ENCODE assay signal across 10 cellular contexts in the genomic region with DNA sequence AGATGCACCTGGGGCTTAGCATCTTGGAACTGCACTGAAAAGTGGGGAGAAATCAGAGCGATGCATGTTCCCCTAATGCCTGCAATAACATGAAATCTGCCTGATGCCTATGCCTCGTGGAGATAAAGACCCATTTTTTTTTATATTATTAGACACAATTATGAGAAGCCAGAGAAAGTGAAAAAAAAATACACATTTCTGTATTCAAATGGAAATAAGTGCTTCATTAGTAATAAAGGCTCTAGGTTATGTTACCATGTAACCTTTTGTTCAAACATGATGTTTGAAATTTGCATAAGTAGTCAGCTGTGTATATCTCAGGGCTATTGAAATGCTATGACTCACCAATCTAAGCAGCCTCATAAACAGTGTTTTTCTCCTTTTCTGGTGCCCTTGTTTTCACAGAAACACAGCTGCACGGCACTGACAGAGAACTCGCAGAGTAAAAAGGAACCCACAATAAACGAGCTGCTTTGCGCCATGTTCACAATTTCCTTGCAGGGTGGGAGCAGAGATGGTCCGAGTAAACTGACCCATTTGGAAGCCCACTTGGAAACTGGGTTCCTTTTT.
DNase-seq lines count a peak whose midpoint lies in the region; ATAC-seq, FAIRE-seq and TF ChIP-seq lines count a peak whose summit lies in the region.
"Had no signal": no experiment of that assay in that cellular context is flagged by ENCODE, and none has a peak within 500 bp of the region (broad histone marks: within the 10 kb centered on the region; RNA-seq: fewer than 3 reads in every experiment).

No MANE protein-coding gene starts in this region.

- ATAC-seq in A549 = no peak
- peak; percentile 76 for ATAC-seq in GM19035 (IDR thresholded peaks at IDR 0.05; ENCODE audit: unreplicated experiment)
- peak; percentile 95 for ATAC-seq in foreskin keratinocyte

- TF ChIP-seq POLR2A in A549 (IDR thresholded peaks at IDR 0.05; ENCODE audit: low read length) = no peak

- no peak for TF ChIP-seq EP300 in A549 (IDR thresholded peaks at IDR 0.05)

- no peaks in the 10 kb centered on the region for H4K20me1 ChIP-seq in hepatocyte (ENCODE audit: insufficient read depth, poor library complexity, severe bottlenecking)

- no peak overlapping the region for H3K27ac ChIP-seq in A549
- H3K27ac ChIP-seq in foreskin keratinocyte = peak overlapping the region; percentile 49
- H3K27ac ChIP-seq in hepatocyte = no peak overlapping the region
- H3K27ac ChIP-seq: BLaER1 treated with 17β-estradiol and CSF1 and Interleukin-3, amounts not matched to agents 10 nM and 100 nM had no signal

- POLR2A ChIA-PET in A549 (lab: Yijun Ruan, JAX) = no interaction called here

- no peaks in the 10 kb centered on the region for H3K27me3 ChIP-seq in foreskin keratinocyte
- no peaks in the 10 kb centered on the region for H3K27me3 ChIP-seq in hepatocyte
- H3K27me3 ChIP-seq: BLaER1 treated with 17β-estradiol and CSF1 and Interleukin-3, amounts not matched to agents 10 nM and 100 nM had no signal

- no peak for FAIRE-seq in A549 (lab: Jason Lieb, UNC)
- FAIRE-seq: endometrium had no signal

- no peak overlapping the region for H2AFZ ChIP-seq in hepatocyte

- peaks cover 14% of the 10 kb centered on the region; the same call in 2 of the 3 replicates for H3K4me1 ChIP-seq in A549
- peaks cover 9% of the 10 kb centered on the region for H3K4me1 ChIP-seq in foreskin keratinocyte
- H3K4me1 ChIP-seq in hepatocyte (ENCODE audit: insufficient read depth) = no peaks in the 10 kb centered on the region

- H3K9me2 ChIP-seq in hepatocyte (replicated peaks; ENCODE audit: insufficient read depth) = no peaks in the 10 kb centered on the region

- WGBS in A549 (ENCODE audit: missing lambda C conversion rate) = 77% methylated on average over 7 of the region's 7 CpGs
- WGBS in hepatocyte (ENCODE audit: low lambda C conversion rate, missing lambda C conversion rate) = 62% methylated on average over 7 of the region's 7 CpGs

- H3K4me3 ChIP-seq in A549 (no peak overlapping the region), hepatocyte (no peak overlapping the region)
- H3K4me3 ChIP-seq: BLaER1 treated with 17β-estradiol and CSF1 and Interleukin-3, amounts not matched to agents 10 nM and 100 nM had no signal

- H3K36me3 ChIP-seq in hepatocyte (replicated peaks; ENCODE audit: insufficient read depth, low read depth) = no peaks in the 10 kb centered on the region
- H3K36me3 ChIP-seq: BLaER1 treated with 17β-estradiol and CSF1 and Interleukin-3, amounts not matched to agents 10 nM and 100 nM had no signal

- no peaks in the 10 kb centered on the region for H3K79me2 ChIP-seq in hepatocyte

- TF ChIP-seq CTCF in A549 (IDR thresholded peaks at IDR 0.05) (no peak), foreskin keratinocyte (conservative IDR thresholded peaks at IDR 0.05) (no peak), hepatocyte (IDR thresholded peaks at IDR 0.05; ENCODE audit: poor library complexity) (no peak)

- CTCF ChIA-PET in A549 (lab: Yijun Ruan, JAX) = no interaction called here

- H3K4me2 ChIP-seq in A549 (no peak overlapping the region), hepatocyte (no peak overlapping the region)
- H3K4me2 ChIP-seq: BLaER1 treated with 17β-estradiol and CSF1 and Interleukin-3, amounts not matched to agents 10 nM and 100 nM had no signal

- no peak for TF ChIP-seq RAD21 in A549 (conservative IDR thresholded peaks at IDR 0.05 in 1 of 2, IDR thresholded peaks at IDR 0.05 in 1 of 2)

- H3K9me3 ChIP-seq in A549 (no peaks in the 10 kb centered on the region), hepatocyte (ENCODE audit: low read depth) (no peaks in the 10 kb centered on the region)

- DNase-seq in A549 (ENCODE audit: low read depth in 1 of 2, low spot score in 1 of 2) = no peak
- peak; percentile 68 for DNase-seq in M059J (ENCODE audit: low read depth)
- DNase-seq in foreskin keratinocyte = peak; percentile 57 to 80
- no peak for DNase-seq in hepatocyte (ENCODE audit: low spot score)
- DNase-seq in GOT3 (lab: John Stamatoyannopoulos, UW) = no peak
- no peak for DNase-seq in stimulated activated CD4-positive, alpha-beta T cell treated with anti-CD3 and anti-CD28 coated beads, Interleukin-1b, Interleukin-23, amount 100 ng/mL, for 48 hours
- no peak for DNase-seq in NCI-H1436 (lab: John Stamatoyannopoulos, UW)

TF ChIP-seq in A549, 52 proteins besides CTCF, POLR2A, EP300 and RAD21:
- TF ChIP-seq ESRRA (IDR thresholded peaks at IDR 0.05; ENCODE audit: borderline replicate concordance, low read length) (no peak), NFE2L2 (conservative IDR thresholded peaks at IDR 0.05; ENCODE audit: low read length) (no peak), FOXS1 (CRISPR knock-in tag; IDR thresholded peaks at IDR 0.05) (no peak), RARB (CRISPR knock-in tag; IDR thresholded peaks at IDR 0.05) (no peak), FOSL2 (IDR thresholded peaks at IDR 0.05) (no peak), FOSL2 (CRISPR knock-in tag; IDR thresholded peaks at IDR 0.05) (peak; percentile 45; the same call in 1 of the 2 replicates)
- TF ChIP-seq, protein P1, sequence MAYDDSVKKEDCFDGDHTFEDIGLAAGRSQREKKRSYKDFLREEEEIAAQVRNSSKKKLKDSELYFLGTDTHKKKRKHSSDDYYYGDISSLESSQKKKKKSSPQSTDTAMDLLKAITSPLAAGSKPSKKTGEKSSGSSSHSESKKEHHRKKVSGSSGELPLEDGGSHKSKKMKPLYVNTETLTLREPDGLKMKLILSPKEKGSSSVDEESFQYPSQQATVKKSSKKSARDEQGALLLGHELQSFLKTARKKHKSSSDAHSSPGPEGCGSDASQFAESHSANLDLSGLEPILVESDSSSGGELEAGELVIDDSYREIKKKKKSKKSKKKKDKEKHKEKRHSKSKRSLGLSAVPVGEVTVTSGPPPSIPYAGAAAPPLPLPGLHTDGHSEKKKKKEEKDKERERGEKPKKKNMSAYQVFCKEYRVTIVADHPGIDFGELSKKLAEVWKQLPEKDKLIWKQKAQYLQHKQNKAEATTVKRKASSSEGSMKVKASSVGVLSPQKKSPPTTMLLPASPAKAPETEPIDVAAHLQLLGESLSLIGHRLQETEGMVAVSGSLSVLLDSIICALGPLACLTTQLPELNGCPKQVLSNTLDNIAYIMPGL (CRISPR knock-in tag; IDR thresholded peaks at IDR 0.05; ENCODE audit: borderline replicate concordance) = no peak

Comparison
In these comparisons a context has a peak if more than half of its experiments do, and no peak if none do; other contexts are left out.
1. ATAC-seq: peak in GM19035 (single experiment) and foreskin keratinocyte (single experiment); none in A549 (0 of 2).
2. DNase-seq: peak in M059J (single experiment) and foreskin keratinocyte (2 of 2); none in A549 (0 of 2), hepatocyte (single experiment), GOT3 (single experiment), stimulated activated CD4-positive, alpha-beta T cell treated with anti-CD3 and anti-CD28 coated beads, Interleukin-1b, Interleukin-23, amount 100 ng/mL, for 48 hours (single experiment) and NCI-H1436 (single experiment).